ENCODE assay signal across 21 cellular contexts in the genomic region with DNA sequence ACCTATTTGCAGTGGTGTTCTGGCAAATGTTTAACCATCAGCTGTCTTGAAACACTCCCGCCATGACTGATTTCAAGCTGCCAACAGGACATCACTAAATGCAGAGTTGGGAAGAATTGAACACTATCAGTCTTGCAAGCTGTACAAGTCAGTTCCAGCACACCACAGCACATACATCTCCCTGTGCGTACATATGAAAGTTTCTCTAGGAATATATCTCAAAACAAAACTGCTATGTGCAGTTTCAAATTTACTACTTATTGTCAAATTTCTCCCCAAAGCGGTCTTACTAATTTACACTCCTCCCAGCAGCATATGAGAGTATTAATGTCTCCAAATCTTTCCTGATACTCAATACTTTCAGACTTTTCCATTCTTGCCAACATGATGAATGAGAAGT.
"Had no signal": no experiment of that assay in that cellular context is flagged by ENCODE, and none has a peak within 500 bp of the region (broad histone marks: within the 10 kb centered on the region; RNA-seq: fewer than 3 reads in every experiment).

No MANE protein-coding gene starts in this region.

- FAIRE-seq: islet of Langerhans had no signal

- H3K4me3 ChIP-seq: coronary artery, psoas muscle, spleen, uterus had no signal

- H3K4me1 Mint-ChIP-seq: stimulated activated naive B cell treated with anti-CD40 and anti-IgM and Interleukin-4, amounts not matched to agents 10 μg/mL and 1 μg/mL and 100 μg/mL, for 72 hours had no signal

- H3K27me3 ChIP-seq: uterus had no signal

- H3K36me3 ChIP-seq: spleen, uterus had no signal

- H3K9me3 Mint-ChIP-seq: naive B cell; nephron; stimulated activated naive B cell treated with anti-CD40 and anti-IgM and Interleukin-4, amounts not matched to agents 10 μg/mL and 1 μg/mL and 100 μg/mL, for 72 hours had no signal

- H3K4me3 Mint-ChIP-seq: naive B cell; nephron; stimulated activated naive B cell treated with anti-CD40 and anti-IgM and Interleukin-4, amounts not matched to agents 10 μg/mL and 1 μg/mL and 100 μg/mL, for 72 hours had no signal

- ATAC-seq: psoas muscle; sciatic nerve; stimulated activated naive B cell treated with anti-CD40 and anti-IgM and Interleukin-4, amounts not matched to agents 10 μg/mL and 1 μg/mL and 100 μg/mL, for 72 hours had no signal

- H3K36me3 Mint-ChIP-seq: naive B cell; stimulated activated naive B cell treated with anti-CD40 and anti-IgM and Interleukin-4, amounts not matched to agents 10 μg/mL and 1 μg/mL and 100 μg/mL, for 72 hours had no signal

- H3K9me3 ChIP-seq: psoas muscle, spleen, uterus had no signal

- H3K27ac Mint-ChIP-seq: nephron; stimulated activated naive B cell treated with anti-CD40 and anti-IgM and Interleukin-4, amounts not matched to agents 10 μg/mL and 1 μg/mL and 100 μg/mL, for 72 hours had no signal

- H2AFZ ChIP-seq: parathyroid adenoma had no signal

- H3K9ac ChIP-seq: parathyroid adenoma had no signal

- H3K4me1 ChIP-seq: parathyroid adenoma, psoas muscle had no signal

- H3K79me2 ChIP-seq: parathyroid adenoma had no signal

- DNase-seq: effector CD4-positive, alpha-beta T cell; foreskin melanocyte; head of caudate nucleus; hippocampal formation; kidney glomerular epithelial cell; mesendoderm; naive B cell; occipital lobe; psoas muscle; spleen; stimulated activated CD4-positive, alpha-beta T cell treated with anti-CD3 and anti-CD28 coated beads, Interleukin-15, amount 100 ng/mL, for 24 hours; stimulated activated CD4-positive, alpha-beta T cell treated with anti-CD3 and anti-CD28 coated beads, Interleukin-1b, Interleukin-23, amount 100 ng/mL, for 48 hours; stimulated activated CD4-positive, alpha-beta T cell treated with anti-CD3 and anti-CD28 coated beads, Interleukin-4, amount 100 ng/mL, for 24 hours; stimulated activated naive B cell treated with anti-CD40 and anti-IgM and Interleukin-4, amounts not matched to agents 10 μg/mL and 1 μg/mL and 100 μg/mL, for 72 hours; trophoblast cell; uterus had no signal

- H3K27ac ChIP-seq: coronary artery, parathyroid adenoma, psoas muscle, spleen, uterus had no signal
